In genomic region chr1:35253941-35254340, GRCh38 we compare ENCODE assay signal across 27 cellular contexts.
"Had no signal": no experiment of that assay in that cellular context is flagged by ENCODE, and none has a peak within 500 bp of the region (broad histone marks: within the 10 kb centered on the region; RNA-seq: fewer than 3 reads in every experiment).

No MANE protein-coding gene starts in this region.

- H3K27ac ChIP-seq: stomach, suprapubic skin, testis, thoracic aorta, thyroid gland, tibial artery, tibial nerve, transverse colon, upper lobe of left lung, upper lobe of right lung, uterus, vagina had no signal

- H3K27me3 ChIP-seq: stomach, testis, thyroid gland, tibial artery, tibial nerve, transverse colon, upper lobe of left lung, upper lobe of right lung, uterus, vagina had no signal

- H3K4me3 ChIP-seq: stomach, suprapubic skin, testis, thoracic aorta, thyroid gland, tibial artery, tibial nerve, transverse colon, upper lobe of left lung, upper lobe of right lung, uterus, vagina had no signal

- DNase-seq: stimulated activated CD4-positive, alpha-beta T cell treated with anti-CD3 and anti-CD28 coated beads, Interleukin-2, amount 100 ng/mL, for 48 hours; stimulated activated CD4-positive, alpha-beta T cell treated with anti-CD3 and anti-CD28 coated beads, Interleukin-4, amount 100 ng/mL, for 1 hour; stimulated activated CD4-positive, alpha-beta T cell treated with anti-CD3 and anti-CD28 coated beads, Interleukin-4, amount 100 ng/mL, for 24 hours; stimulated activated CD4-positive, alpha-beta T cell treated with anti-CD3 and anti-CD28 coated beads, Interleukin-4, amount 100 ng/mL, for 4 hours; stimulated activated CD8-positive, alpha-beta memory T cell treated with anti-CD3 and anti-CD28 coated beads, Interleukin-4, amount 100 ng/mL, for 48 hours; stimulated activated naive B cell treated with anti-CD40 and anti-IgM and Interleukin-4, amounts not matched to agents 10 μg/mL and 1 μg/mL and 100 μg/mL, for 72 hours; stimulated activated naive CD4-positive, alpha-beta T cell; stimulated activated naive CD4-positive, alpha-beta T cell treated with Interleukin-2 at 50 U/mL for 16 hours; stimulated activated naive CD8-positive, alpha-beta T cell treated with anti-CD3 and anti-CD28 coated beads, Interleukin-15, amount 100 ng/mL, for 72 hours; stimulated activated naive CD8-positive, alpha-beta T cell treated with anti-CD3 and anti-CD28 coated beads, Interleukin-15, Interleukin-2, amounts not matched to agents 100 U/mL and 50 U/mL, for 24 hours; stomach; substantia nigra; testis; thyroid gland; tibial artery; transverse colon; trophoblast cell; upper lobe of left lung; upper lobe of right lung; uterus had no signal

- ATAC-seq: stimulated activated effector memory CD8-positive, alpha-beta T cell treated with anti-CD3 and anti-CD28 coated beads, Interleukin-12 subunit alpha, Interleukin-12 subunit beta, amount 100 ng/mL, for 72 hours; stimulated activated memory B cell treated with anti-CD40 and anti-IgM and Interleukin-4, amounts not matched to agents 10 μg/mL and 1 μg/mL and 100 μg/mL, for 72 hours; stimulated activated naive B cell treated with anti-CD40 and anti-IgM and Interleukin-4, amounts not matched to agents 10 μg/mL and 1 μg/mL and 100 μg/mL, for 72 hours; stimulated activated naive CD8-positive, alpha-beta T cell treated with anti-CD3 and anti-CD28 coated beads, Interleukin-15, amount 100 ng/mL, for 72 hours; stimulated activated naive CD8-positive, alpha-beta T cell treated with anti-CD3 and anti-CD28 coated beads, Interleukin-15, Interleukin-2, amounts not matched to agents 100 U/mL and 50 U/mL, for 24 hours; upper lobe of right lung had no signal

- FAIRE-seq: urothelium cell line had no signal

- H3K9me3 ChIP-seq: stomach, suprapubic skin, testis, thoracic aorta, thyroid gland, tibial artery, transverse colon, upper lobe of left lung, upper lobe of right lung, uterus, vagina had no signal

- H3K4me1 ChIP-seq: stomach, suprapubic skin, testis, thyroid gland, tibial artery, tibial nerve, transverse colon, upper lobe of left lung, upper lobe of right lung, uterus, vagina had no signal

- H3K36me3 ChIP-seq: stomach, suprapubic skin, thoracic aorta, thyroid gland, tibial artery, tibial nerve, transverse colon, upper lobe of left lung, upper lobe of right lung, uterus, vagina had no signal
